1 cellular context compared by ENCODE assay signal in the genomic region with DNA sequence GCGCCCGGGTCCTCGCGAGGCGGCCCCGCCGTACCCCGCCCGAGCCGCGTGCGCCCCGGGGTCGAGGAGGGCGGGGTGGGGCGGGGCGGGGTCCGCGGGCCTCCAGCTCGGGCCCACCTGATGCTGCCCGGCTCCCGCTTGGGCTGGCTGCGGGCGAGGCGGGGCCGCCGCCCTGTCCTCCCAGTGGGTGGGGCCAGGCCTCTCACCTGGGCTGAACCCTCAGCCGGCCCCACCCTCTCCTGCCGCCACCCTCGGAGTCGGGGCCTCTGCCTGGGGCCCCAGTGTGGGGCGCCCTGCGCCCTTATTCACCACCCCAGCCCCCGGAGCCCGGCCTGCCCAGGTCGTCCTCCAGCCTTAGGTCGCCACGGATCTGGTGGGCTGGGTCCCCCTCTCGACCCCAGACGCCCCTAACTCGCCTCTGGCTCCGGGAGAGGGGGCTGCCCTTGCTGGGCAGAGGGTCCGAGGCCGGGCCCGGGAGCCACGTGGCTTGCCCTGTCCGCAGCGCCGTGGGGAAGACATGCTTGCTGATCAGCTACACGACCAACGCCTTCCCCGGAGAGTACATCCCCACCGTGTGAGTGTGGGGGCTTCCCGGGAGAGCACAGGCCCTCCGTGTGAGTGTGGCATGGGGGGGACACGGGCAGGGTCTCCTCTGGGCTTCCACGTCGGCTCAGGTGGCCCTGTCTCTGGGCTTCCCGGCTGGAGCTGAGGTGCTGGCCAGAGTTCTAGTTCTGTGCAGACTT.
TF ChIP-seq lines count a peak whose summit lies in the region.

No MANE protein-coding gene starts in this region.

TF ChIP-seq in HCT116, 20 proteins besides CTCF, POLR2A, EP300 and RAD21 (continued from another document):
- TF ChIP-seq, protein P1, sequence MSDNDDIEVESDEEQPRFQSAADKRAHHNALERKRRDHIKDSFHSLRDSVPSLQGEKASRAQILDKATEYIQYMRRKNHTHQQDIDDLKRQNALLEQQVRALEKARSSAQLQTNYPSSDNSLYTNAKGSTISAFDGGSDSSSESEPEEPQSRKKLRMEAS (IDR thresholded peaks at IDR 0.05): peak; percentile 45; the same call in 1 of the 2 replicates
- TF ChIP-seq FOSL1 (IDR thresholded peaks at IDR 0.05; ENCODE audit: low read depth) (no peak), POLR2AphosphoS5 (IDR thresholded peaks at IDR 0.05; ENCODE audit: low read depth, low read length) (peak; percentile 64), ZNF274 (IDR thresholded peaks at IDR 0.05; ENCODE audit: low read depth, low read length) (no peak), CEBPB (IDR thresholded peaks at IDR 0.05; ENCODE audit: low read depth) (no peak), EZH2 (IDR thresholded peaks at IDR 0.05) (no peak)
- TF ChIP-seq, protein P2, sequence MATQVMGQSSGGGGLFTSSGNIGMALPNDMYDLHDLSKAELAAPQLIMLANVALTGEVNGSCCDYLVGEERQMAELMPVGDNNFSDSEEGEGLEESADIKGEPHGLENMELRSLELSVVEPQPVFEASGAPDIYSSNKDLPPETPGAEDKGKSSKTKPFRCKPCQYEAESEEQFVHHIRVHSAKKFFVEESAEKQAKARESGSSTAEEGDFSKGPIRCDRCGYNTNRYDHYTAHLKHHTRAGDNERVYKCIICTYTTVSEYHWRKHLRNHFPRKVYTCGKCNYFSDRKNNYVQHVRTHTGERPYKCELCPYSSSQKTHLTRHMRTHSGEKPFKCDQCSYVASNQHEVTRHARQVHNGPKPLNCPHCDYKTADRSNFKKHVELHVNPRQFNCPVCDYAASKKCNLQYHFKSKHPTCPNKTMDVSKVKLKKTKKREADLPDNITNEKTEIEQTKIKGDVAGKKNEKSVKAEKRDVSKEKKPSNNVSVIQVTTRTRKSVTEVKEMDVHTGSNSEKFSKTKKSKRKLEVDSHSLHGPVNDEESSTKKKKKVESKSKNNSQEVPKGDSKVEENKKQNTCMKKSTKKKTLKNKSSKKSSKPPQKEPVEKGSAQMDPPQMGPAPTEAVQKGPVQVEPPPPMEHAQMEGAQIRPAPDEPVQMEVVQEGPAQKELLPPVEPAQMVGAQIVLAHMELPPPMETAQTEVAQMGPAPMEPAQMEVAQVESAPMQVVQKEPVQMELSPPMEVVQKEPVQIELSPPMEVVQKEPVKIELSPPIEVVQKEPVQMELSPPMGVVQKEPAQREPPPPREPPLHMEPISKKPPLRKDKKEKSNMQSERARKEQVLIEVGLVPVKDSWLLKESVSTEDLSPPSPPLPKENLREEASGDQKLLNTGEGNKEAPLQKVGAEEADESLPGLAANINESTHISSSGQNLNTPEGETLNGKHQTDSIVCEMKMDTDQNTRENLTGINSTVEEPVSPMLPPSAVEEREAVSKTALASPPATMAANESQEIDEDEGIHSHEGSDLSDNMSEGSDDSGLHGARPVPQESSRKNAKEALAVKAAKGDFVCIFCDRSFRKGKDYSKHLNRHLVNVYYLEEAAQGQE (IDR thresholded peaks at IDR 0.05; ENCODE audit: low read depth): no peak
- TF ChIP-seq, protein P3, sequence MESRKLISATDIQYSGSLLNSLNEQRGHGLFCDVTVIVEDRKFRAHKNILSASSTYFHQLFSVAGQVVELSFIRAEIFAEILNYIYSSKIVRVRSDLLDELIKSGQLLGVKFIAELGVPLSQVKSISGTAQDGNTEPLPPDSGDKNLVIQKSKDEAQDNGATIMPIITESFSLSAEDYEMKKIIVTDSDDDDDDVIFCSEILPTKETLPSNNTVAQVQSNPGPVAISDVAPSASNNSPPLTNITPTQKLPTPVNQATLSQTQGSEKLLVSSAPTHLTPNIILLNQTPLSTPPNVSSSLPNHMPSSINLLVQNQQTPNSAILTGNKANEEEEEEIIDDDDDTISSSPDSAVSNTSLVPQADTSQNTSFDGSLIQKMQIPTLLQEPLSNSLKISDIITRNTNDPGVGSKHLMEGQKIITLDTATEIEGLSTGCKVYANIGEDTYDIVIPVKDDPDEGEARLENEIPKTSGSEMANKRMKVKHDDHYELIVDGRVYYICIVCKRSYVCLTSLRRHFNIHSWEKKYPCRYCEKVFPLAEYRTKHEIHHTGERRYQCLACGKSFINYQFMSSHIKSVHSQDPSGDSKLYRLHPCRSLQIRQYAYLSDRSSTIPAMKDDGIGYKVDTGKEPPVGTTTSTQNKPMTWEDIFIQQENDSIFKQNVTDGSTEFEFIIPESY (IDR thresholded peaks at IDR 0.05; ENCODE audit: extremely low read depth, insufficient replicate concordance, low read length): no peak
